In genomic region chrX:150864127-150864526, GRCh38 we compare ENCODE assay signal across 31 cellular contexts. TPM values are rescaled to one million over a fixed set of nuclear protein-coding genes. Genes with fewer than 3 reads are reported as not detected.
DNase-seq lines count a peak whose midpoint lies in the region; ATAC-seq, FAIRE-seq and TF ChIP-seq lines count a peak whose summit lies in the region.
"Had no signal": no experiment of that assay in that cellular context is flagged by ENCODE, and none has a peak within 500 bp of the region (broad histone marks: within the 10 kb centered on the region; RNA-seq: fewer than 3 reads in every experiment).

No MANE protein-coding gene starts in this region.

- no peaks in the 10 kb centered on the region for H3K79me2 ChIP-seq in K562 (ENCODE audit: control insufficient read depth, insufficient read depth, low read length)

- H3K27ac ChIP-seq in K562 (ENCODE audit: extremely low read depth, low read depth, low read length) = no peak overlapping the region
- H3K27ac ChIP-seq: 22Rv1; A549; BLaER1; BLaER1 treated with 17β-estradiol and CSF1 and Interleukin-3, amounts not matched to agents 10 nM and 100 nM; C4-2B had no signal

- TF ChIP-seq RAD21 in K562 (CRISPR knock-in tag; conservative IDR thresholded peaks at IDR 0.05 in 1 of 2, IDR thresholded peaks at IDR 0.05 in 1 of 2) = no peak

- no peaks in the 10 kb centered on the region for H3K9me1 ChIP-seq in K562 (ENCODE audit: control insufficient read depth, insufficient read depth, low read length)

- H4K20me1 ChIP-seq in K562 (replicated peaks; ENCODE audit: control insufficient read depth, insufficient read depth, low read length) = no peaks in the 10 kb centered on the region
- H4K20me1 ChIP-seq: BLaER1; BLaER1 treated with 17β-estradiol and CSF1 and Interleukin-3, amounts not matched to agents 10 nM and 100 nM had no signal

- in situ Hi-C loops in K562 (cut with MboI) = no loop called here

- no peak overlapping the region for H2AFZ ChIP-seq in K562 (ENCODE audit: low read depth, low read length)

- H3K36me3 ChIP-seq in K562 (ENCODE audit: control insufficient read depth, insufficient read depth, low read length) = no peaks in the 10 kb centered on the region
- H3K36me3 ChIP-seq: BE2C, BLaER1 had no signal

- intact Hi-C loops in K562 (cut with micrococcal nuclease) = no loop called here

- FAIRE-seq in K562 (lab: Jason Lieb, UNC) = no peak
- FAIRE-seq: A204.1, A549, D721Med had no signal

- WGBS in K562 (ENCODE audit: insufficient coverage, low coverage, missing lambda C conversion rate) = 0% methylated on average over 3 of the region's 3 CpGs

- CTCF ChIA-PET in K562 (lab: Yijun Ruan, JAX; ENCODE audit: low intra/inter-chr PET ratio) = no interaction called here

- H3K4me1 ChIP-seq in K562 (replicated peaks in 1 of 2; ENCODE audit: control insufficient read depth in 2 of 2, insufficient read depth in 2 of 2, low read length in 2 of 2) = no peaks in the 10 kb centered on the region; a peak in 1 of 5 replicates
- H3K4me1 ChIP-seq: A549; BE2C; BLaER1; BLaER1 treated with 17β-estradiol and CSF1 and Interleukin-3, amounts not matched to agents 10 nM and 100 nM; Caco-2 had no signal

- H3K4me3 ChIP-seq in K562 = no peak overlapping the region
- H3K4me3 ChIP-seq: A549; BLaER1; BLaER1 treated with 17β-estradiol and CSF1 and Interleukin-3, amounts not matched to agents 10 nM and 100 nM had no signal

- TF ChIP-seq CTCF in K562 (IDR thresholded peaks at IDR 0.05 in 2 of 3, conservative IDR thresholded peaks at IDR 0.05 in 1 of 3; ENCODE audit: insufficient read depth in 2 of 3, low read depth in 1 of 3, low read length in 3 of 3) = no peak

- ATAC-seq in K562 (no peak), HG03159 (IDR thresholded peaks at IDR 0.05; ENCODE audit: unreplicated experiment) (no peak)
- ATAC-seq: A549; CD8-positive, alpha-beta T cell had no signal

- no peak for TF ChIP-seq POLR2A in K562 (conservative IDR thresholded peaks at IDR 0.05)

- POLR2A ChIA-PET in K562 (lab: Yijun Ruan, JAX) = interaction anchor here (0.8 kb wide), 1 partner anchor 22 kb away, joined by 5 read pairs; no protein-coding TSS in a partner anchor

- no peak overlapping the region for H3K4me2 ChIP-seq in K562 (ENCODE audit: insufficient read depth, low read length)
- H3K4me2 ChIP-seq: A549; BLaER1; BLaER1 treated with 17β-estradiol and CSF1 and Interleukin-3, amounts not matched to agents 10 nM and 100 nM had no signal

- no peak overlapping the region for H3K9ac ChIP-seq in K562 (ENCODE audit: insufficient read depth in 1 of 2, low read depth in 2 of 2, low read length in 2 of 2)
- H3K9ac ChIP-seq: BLaER1; BLaER1 treated with 17β-estradiol and CSF1 and Interleukin-3, amounts not matched to agents 10 nM and 100 nM had no signal

- no TSS peak for BruUV-seq in K562 (replicated peaks; lab: Mats Ljungman, UMichigan)

- H3K27me3 ChIP-seq in K562 (ENCODE audit: control insufficient read depth in 2 of 2, insufficient read depth in 2 of 2, low read length in 2 of 2) = no peaks in the 10 kb centered on the region
- H3K27me3 ChIP-seq: BE2C; BLaER1; BLaER1 treated with 17β-estradiol and CSF1 and Interleukin-3, amounts not matched to agents 10 nM and 100 nM had no signal

- DNase-seq in K562 (ENCODE audit: extremely low read depth in 1 of 4, low spot score in 3 of 4) (no peak), islet precursor cell (peak; percentile 2), D341Med (ENCODE audit: low spot score) (no peak)
- DNase-seq: 8988T; ACHN; AML-193; BE2C; C1 segment of cervical spinal cord; Caco-2; Calu3; CD4-positive, alpha-beta memory T cell; CD4-positive, alpha-beta T cell; CD4-positive, CD25-positive, alpha-beta regulatory T cell; CD8-positive, alpha-beta memory T cell; CD8-positive, alpha-beta T cell; COR-L47; DMS 273 treated with DMSO at 0.1 percent for 48 hours; DMS153; DMS53; DMS79; DMS79 treated with DMSO at 0.1 percent for 48 hours; DND-41; EL had no signal

- H3K9me3 ChIP-seq in K562 (replicated peaks; ENCODE audit: control insufficient read depth, insufficient read depth, low read depth, low read length) = no peaks in the 10 kb centered on the region
- H3K9me3 ChIP-seq: BE2C, Caco-2 had no signal

- TF ChIP-seq EP300 in K562 (IDR thresholded peaks at IDR 0.05; ENCODE audit: low read length) = no peak

TF ChIP-seq in K562, 482 proteins besides CTCF, POLR2A, EP300 and RAD21 (continues in another document):
- TF ChIP-seq JUNB (CRISPR knock-in tag; conservative IDR thresholded peaks at IDR 0.05) (no peak), BHLHE40 (IDR thresholded peaks at IDR 0.05; ENCODE audit: low read length) (peak; percentile 76), MAFG (tag; conservative IDR thresholded peaks at IDR 0.05) (peak; percentile 38; the same call in 1 of the 2 replicates), RFX5 (IDR thresholded peaks at IDR 0.05; ENCODE audit: low read depth, low read length) (no peak), NFE2 (IDR thresholded peaks at IDR 0.05; ENCODE audit: low read depth) (peak; percentile 56), ID3 (CRISPR knock-in tag; IDR thresholded peaks at IDR 0.05) (no peak), ID3 (tag; IDR thresholded peaks at IDR 0.05) (no peak), BRD4 (IDR thresholded peaks at IDR 0.05) (no peak), ZNF311 (CRISPR knock-in tag; IDR thresholded peaks at IDR 0.05) (no peak)
- TF ChIP-seq, protein P1, sequence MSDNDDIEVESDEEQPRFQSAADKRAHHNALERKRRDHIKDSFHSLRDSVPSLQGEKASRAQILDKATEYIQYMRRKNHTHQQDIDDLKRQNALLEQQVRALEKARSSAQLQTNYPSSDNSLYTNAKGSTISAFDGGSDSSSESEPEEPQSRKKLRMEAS (CRISPR knock-in tag; IDR thresholded peaks at IDR 0.05) = no peak
- TF ChIP-seq, protein P2, sequence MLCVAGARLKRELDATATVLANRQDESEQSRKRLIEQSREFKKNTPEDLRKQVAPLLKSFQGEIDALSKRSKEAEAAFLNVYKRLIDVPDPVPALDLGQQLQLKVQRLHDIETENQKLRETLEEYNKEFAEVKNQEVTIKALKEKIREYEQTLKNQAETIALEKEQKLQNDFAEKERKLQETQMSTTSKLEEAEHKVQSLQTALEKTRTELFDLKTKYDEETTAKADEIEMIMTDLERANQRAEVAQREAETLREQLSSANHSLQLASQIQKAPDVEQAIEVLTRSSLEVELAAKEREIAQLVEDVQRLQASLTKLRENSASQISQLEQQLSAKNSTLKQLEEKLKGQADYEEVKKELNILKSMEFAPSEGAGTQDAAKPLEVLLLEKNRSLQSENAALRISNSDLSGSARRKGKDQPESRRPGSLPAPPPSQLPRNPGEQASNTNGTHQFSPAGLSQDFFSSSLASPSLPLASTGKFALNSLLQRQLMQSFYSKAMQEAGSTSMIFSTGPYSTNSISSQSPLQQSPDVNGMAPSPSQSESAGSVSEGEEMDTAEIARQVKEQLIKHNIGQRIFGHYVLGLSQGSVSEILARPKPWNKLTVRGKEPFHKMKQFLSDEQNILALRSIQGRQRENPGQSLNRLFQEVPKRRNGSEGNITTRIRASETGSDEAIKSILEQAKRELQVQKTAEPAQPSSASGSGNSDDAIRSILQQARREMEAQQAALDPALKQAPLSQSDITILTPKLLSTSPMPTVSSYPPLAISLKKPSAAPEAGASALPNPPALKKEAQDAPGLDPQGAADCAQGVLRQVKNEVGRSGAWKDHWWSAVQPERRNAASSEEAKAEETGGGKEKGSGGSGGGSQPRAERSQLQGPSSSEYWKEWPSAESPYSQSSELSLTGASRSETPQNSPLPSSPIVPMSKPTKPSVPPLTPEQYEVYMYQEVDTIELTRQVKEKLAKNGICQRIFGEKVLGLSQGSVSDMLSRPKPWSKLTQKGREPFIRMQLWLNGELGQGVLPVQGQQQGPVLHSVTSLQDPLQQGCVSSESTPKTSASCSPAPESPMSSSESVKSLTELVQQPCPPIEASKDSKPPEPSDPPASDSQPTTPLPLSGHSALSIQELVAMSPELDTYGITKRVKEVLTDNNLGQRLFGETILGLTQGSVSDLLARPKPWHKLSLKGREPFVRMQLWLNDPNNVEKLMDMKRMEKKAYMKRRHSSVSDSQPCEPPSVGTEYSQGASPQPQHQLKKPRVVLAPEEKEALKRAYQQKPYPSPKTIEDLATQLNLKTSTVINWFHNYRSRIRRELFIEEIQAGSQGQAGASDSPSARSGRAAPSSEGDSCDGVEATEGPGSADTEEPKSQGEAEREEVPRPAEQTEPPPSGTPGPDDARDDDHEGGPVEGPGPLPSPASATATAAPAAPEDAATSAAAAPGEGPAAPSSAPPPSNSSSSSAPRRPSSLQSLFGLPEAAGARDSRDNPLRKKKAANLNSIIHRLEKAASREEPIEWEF (CRISPR knock-in tag; IDR thresholded peaks at IDR 0.05) = no peak

RNA-seq across cellular contexts. Expression of gene CD99L2, which starts 34.3 kb away (rescaled TPM):
- 18.1 and 26.2 TPM in 2 replicates for total RNA-seq in K562 (2011; cell fraction: chromatin; rRNA removed; ENCODE audit: low replicate concordance)
- total RNA-seq in K562 (2011; cell fraction: nucleolus; rRNA removed) = 25.0 and 27.5 TPM in 2 replicates
- 27.9 and 31.7 TPM in 2 replicates for total RNA-seq in K562 (2011; cell fraction: nucleoplasm; rRNA removed)
- total RNA-seq in K562 (2014; rRNA removed) (10.2 and 11.7 TPM in 2 replicates), K562 (2014; rRNA removed; fragmentation: Illumina TruSeq; extraction: Trizol) (9.6 and 10.4 TPM in 2 replicates), K562 (2015; rRNA removed; fragmentation: Illumina TruSeq; extraction: Trizol) (14.6 and 15.0 TPM in 2 replicates), K562 (2021) (19.0 and 19.6 TPM in 2 replicates)
- polyA plus RNA-seq in K562 (2011; rRNA removed) (11.9 and 15.0 TPM in 2 replicates), K562 (2014; fragmentation: Illumina TruSeq; extraction: Trizol) (17.6 and 18.0 TPM in 2 replicates), K562 (2014; fragmentation: Nextera tagmentation; extraction: Ambion mirVana) (1 to 10 TPM in 1 of 2 experiments, under 1 TPM in 1; 0.76 to 2.8 TPM), K562 (2014; rRNA removed) (12.7 and 13.0 TPM in 2 replicates)
- polyA plus RNA-seq in K562 (2011; cell fraction: cytosol; rRNA removed) = 15.0 and 21.8 TPM in 2 replicates
- 13.6 and 14.1 TPM in 2 replicates for polyA plus RNA-seq in K562 (2011; cell fraction: nucleus; rRNA removed)
- polyA plus RNA-seq in K562 (2012) = 21.5 and 27.6 TPM in 2 replicates
- polyA minus RNA-seq in K562 (2011; rRNA and poly(A)+ RNA removed) = 13.8 and 13.9 TPM in 2 replicates
- polyA minus RNA-seq in K562 (2011; cell fraction: cytosol; rRNA and poly(A)+ RNA removed) = 8.4 and 9.1 TPM in 2 replicates
- polyA minus RNA-seq in K562 (2011; cell fraction: nucleus; rRNA and poly(A)+ RNA removed) = 3.9 and 6.3 TPM in 2 replicates
